ENCODE assay signal across 1 cellular context in genomic region chr7:28358423-28358868, GRCh38.
TF ChIP-seq lines count a peak whose summit lies in the region.

No MANE protein-coding gene starts in this region.

TF ChIP-seq in GM23338, 12 proteins besides CTCF, POLR2A, EP300 and RAD21:
- TF ChIP-seq ZNF462 (CRISPR knock-in tag; IDR thresholded peaks at IDR 0.05) (peak; percentile 41; the same call in 1 of the 2 replicates), EZH2phosphoT487 (IDR thresholded peaks at IDR 0.05; ENCODE audit: unreplicated experiment) (no peak)
